ENCODE assay signal across 2 cellular contexts in genomic region chr15:58840048-58840447, GRCh38.
TF ChIP-seq lines count a peak whose summit lies in the region.

No MANE protein-coding gene starts in this region.

TF ChIP-seq in SK-N-SH, 30 proteins besides CTCF, POLR2A, EP300 and RAD21:
- TF ChIP-seq, protein P1, sequence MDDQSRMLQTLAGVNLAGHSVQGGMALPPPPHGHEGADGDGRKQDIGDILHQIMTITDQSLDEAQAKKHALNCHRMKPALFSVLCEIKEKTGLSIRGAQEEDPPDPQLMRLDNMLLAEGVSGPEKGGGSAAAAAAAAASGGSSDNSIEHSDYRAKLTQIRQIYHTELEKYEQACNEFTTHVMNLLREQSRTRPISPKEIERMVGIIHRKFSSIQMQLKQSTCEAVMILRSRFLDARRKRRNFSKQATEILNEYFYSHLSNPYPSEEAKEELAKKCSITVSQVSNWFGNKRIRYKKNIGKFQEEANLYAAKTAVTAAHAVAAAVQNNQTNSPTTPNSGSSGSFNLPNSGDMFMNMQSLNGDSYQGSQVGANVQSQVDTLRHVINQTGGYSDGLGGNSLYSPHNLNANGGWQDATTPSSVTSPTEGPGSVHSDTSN (IDR thresholded peaks at IDR 0.05) = peak; percentile 55; the same call in 1 of the 2 replicates
- TF ChIP-seq SIN3A (IDR thresholded peaks at IDR 0.05; ENCODE audit: borderline replicate concordance, low read depth, low read length) = no peak

TF ChIP-seq in SK-N-SH treated with all-trans-retinoic acid at 6 μM for 48 hours, 23 proteins besides CTCF, POLR2A, EP300 and RAD21 (continued from another document):
- TF ChIP-seq PATZ1 (CRISPR knock-in tag; IDR thresholded peaks at IDR 0.05; ENCODE audit: borderline replicate concordance) (no peak), ZC3H10 (CRISPR knock-in tag; IDR thresholded peaks at IDR 0.05) (no peak), TOX (CRISPR knock-in tag; IDR thresholded peaks at IDR 0.05; ENCODE audit: borderline replicate concordance) (no peak), POU6F1 (CRISPR knock-in tag; IDR thresholded peaks at IDR 0.05; ENCODE audit: borderline replicate concordance, low read depth) (no peak), BACH2 (CRISPR knock-in tag; IDR thresholded peaks at IDR 0.05; ENCODE audit: borderline replicate concordance) (no peak), TCF4 (CRISPR knock-in tag; IDR thresholded peaks at IDR 0.05; ENCODE audit: borderline replicate concordance) (no peak), ZNF565 (CRISPR knock-in tag; conservative IDR thresholded peaks at IDR 0.05; ENCODE audit: low read depth) (no peak), SNAI2 (CRISPR knock-in tag; IDR thresholded peaks at IDR 0.05) (no peak), TSHZ2 (CRISPR knock-in tag; IDR thresholded peaks at IDR 0.05) (no peak)
